ENCODE assay signal across 20 cellular contexts in genomic region chr16:3819175-3819527, GRCh38.
A peak's percentile ranks its signal among the peaks of the same experiment; 100 is the strongest.
DNase-seq lines count a peak whose midpoint lies in the region; ATAC-seq and TF ChIP-seq lines count a peak whose summit lies in the region.
"Had no signal": no experiment of that assay in that cellular context is flagged by ENCODE, and none has a peak within 500 bp of the region (broad histone marks: within the 10 kb centered on the region; RNA-seq: fewer than 3 reads in every experiment).

No MANE protein-coding gene starts in this region.

- H3F3A ChIP-seq in SU-DHL-6 (ENCODE audit: insufficient read depth), result peaks cover 15% of the 10 kb centered on the region; the same call in 1 of the 2 replicates

- no peak overlapping the region for H3K27ac Mint-ChIP-seq in CD8-positive, alpha-beta T cell
- H3K27ac Mint-ChIP-seq: activated CD4-positive, alpha-beta memory T cell treated with anti-CD3 and anti-CD28 coated beads for 36 hours; activated T-cell treated with anti-CD3 and anti-CD28 coated beads, Interleukin-2, amount 50 U/mL, for 24 hours had no signal

- no peak overlapping the region for H3K4me3 ChIP-seq in CD8-positive, alpha-beta T cell (ENCODE audit: low read depth, low read length)
- H3K4me3 ChIP-seq in SU-DHL-6 (ENCODE audit: insufficient read depth, low read length, poor library complexity, severe bottlenecking) (no peak overlapping the region), fibroblast of the aortic adventitia (ENCODE audit: low read depth, low read length) (no peak overlapping the region), skeletal muscle satellite cell (ENCODE audit: low read length) (no peak overlapping the region), stomach (no peak overlapping the region)
- H3K4me3 ChIP-seq: thyroid gland had no signal

- no peak overlapping the region for H2AFZ ChIP-seq in SU-DHL-6 (ENCODE audit: low read depth, low read length, severe bottlenecking)

- no peak for TF ChIP-seq CTCF in CD8-positive, alpha-beta T cell (IDR thresholded peaks at IDR 0.05)
- TF ChIP-seq CTCF in SU-DHL-6 (IDR thresholded peaks at IDR 0.05; ENCODE audit: insufficient read depth, low read length, poor library complexity, severe bottlenecking), result no peak
- TF ChIP-seq CTCF in fibroblast of the aortic adventitia (IDR thresholded peaks at IDR 0.05; ENCODE audit: insufficient read depth, low read length), result no peak
- no peak for TF ChIP-seq CTCF in stomach (IDR thresholded peaks at IDR 0.05)

- CTCF ChIA-PET in CD8-positive, alpha-beta T cell (lab: Charles Lee), result no interaction called here

- ATAC-seq in CD8-positive, alpha-beta T cell, result peak; percentile 30
- no peak for ATAC-seq in HG02884 (IDR thresholded peaks at IDR 0.05; ENCODE audit: unreplicated experiment)
- ATAC-seq: foreskin keratinocyte, Right ventricle myocardium inferior had no signal

- H3K36me3 Mint-ChIP-seq in CD8-positive, alpha-beta T cell, result no peaks in the 10 kb centered on the region
- H3K36me3 Mint-ChIP-seq: activated CD4-positive, alpha-beta memory T cell treated with anti-CD3 and anti-CD28 coated beads for 36 hours had no signal

- H3K9me2 ChIP-seq in SU-DHL-6 (replicated peaks; ENCODE audit: insufficient read depth, low read length), result no peaks in the 10 kb centered on the region

- peaks cover 92% of the 10 kb centered on the region for H3K4me1 Mint-ChIP-seq in CD8-positive, alpha-beta T cell (ENCODE audit: low read depth)

- H3K36me3 ChIP-seq in CD8-positive, alpha-beta T cell (ENCODE audit: insufficient read depth, low read length), result no peaks in the 10 kb centered on the region
- H3K36me3 ChIP-seq in SU-DHL-6 (ENCODE audit: low read length) (no peaks in the 10 kb centered on the region), skeletal muscle satellite cell (ENCODE audit: insufficient read depth, low read length) (no peaks in the 10 kb centered on the region), stomach (no peaks in the 10 kb centered on the region)
- H3K36me3 ChIP-seq: thyroid gland had no signal

- DNase-seq in CD8-positive, alpha-beta T cell, result no peak
- peak; percentile 18 for DNase-seq in fibroblast of the aortic adventitia (ENCODE audit: low read depth)
- DNase-seq in MV-4-11 (lab: John Stamatoyannopoulos, UW), result no peak
- no peak for DNase-seq in stomach
- DNase-seq: activated CD4-positive, alpha-beta memory T cell treated with anti-CD3 and anti-CD28 coated beads for 36 hours; activated T-cell treated with anti-CD3 and anti-CD28 coated beads, Interleukin-2, amount 50 U/mL, for 24 hours; dermis blood vessel endothelial cell; foreskin keratinocyte; GOT3; kidney glomerular epithelial cell; mesendoderm; NCI-H1417; NCI-H524 treated with DMSO at 0.1 percent for 48 hours; thyroid gland had no signal

- no peak for TF ChIP-seq EP300 in stomach (IDR thresholded peaks at IDR 0.05)

- 0 out of 2 replicates have a peak, but pooled peaks cover 3% of the 10 kb centered on the region for H4K20me1 ChIP-seq in SU-DHL-6 (ENCODE audit: low read depth, low read length)

- H3K4me2 ChIP-seq in SU-DHL-6 (ENCODE audit: low read depth, low read length, poor library complexity, severe bottlenecking), result peak overlapping the region; percentile 38
- peak overlapping the region; percentile 57 for H3K4me2 ChIP-seq in skeletal muscle satellite cell (ENCODE audit: low read length)

- POLR2A ChIA-PET in CD8-positive, alpha-beta T cell (lab: Charles Lee), result interaction anchor here (1.1 kb wide), 1 partner anchor 25 kb away, joined by 4 read pairs; no protein-coding TSS in a partner anchor

- H3K9me3 Mint-ChIP-seq in CD8-positive, alpha-beta T cell, result no peaks in the 10 kb centered on the region
- H3K9me3 Mint-ChIP-seq: activated CD4-positive, alpha-beta memory T cell treated with anti-CD3 and anti-CD28 coated beads for 36 hours; activated T-cell treated with anti-CD3 and anti-CD28 coated beads, Interleukin-2, amount 50 U/mL, for 24 hours had no signal

- peaks cover 99% of the 10 kb centered on the region for H3K79me2 ChIP-seq in SU-DHL-6 (ENCODE audit: insufficient read depth, low read length)

- H3K27ac ChIP-seq in CD8-positive, alpha-beta T cell (ENCODE audit: low read depth, low read length), result no peak overlapping the region
- H3K27ac ChIP-seq in SU-DHL-6 (ENCODE audit: low read depth, low read length) (peak overlapping the region; percentile 66), stomach (no peak overlapping the region)
- H3K27ac ChIP-seq: epithelial cell of prostate, foreskin keratinocyte, thyroid gland, VCaP had no signal

- peak overlapping the region; percentile 73 for H3K4me3 Mint-ChIP-seq in CD8-positive, alpha-beta T cell
- H3K4me3 Mint-ChIP-seq: activated CD4-positive, alpha-beta memory T cell treated with anti-CD3 and anti-CD28 coated beads for 36 hours; activated T-cell treated with anti-CD3 and anti-CD28 coated beads, Interleukin-2, amount 50 U/mL, for 24 hours had no signal

- intact Hi-C loops in CD8-positive, alpha-beta T cell (cut with DNase I, micrococcal nuclease), result loop anchor here (2.0 kb wide), 2 partner anchors 20 to 30 kb away; no protein-coding TSS in a partner anchor
- intact Hi-C loops in stomach (cut with DNase I; ENCODE audit: low total_unique reads), result no loop called here

- no peaks in the 10 kb centered on the region for H3K27me3 ChIP-seq in CD8-positive, alpha-beta T cell (ENCODE audit: insufficient read depth, low read length)
- no peaks in the 10 kb centered on the region for H3K27me3 ChIP-seq in SU-DHL-6 (ENCODE audit: low read length)
- H3K27me3 ChIP-seq in skeletal muscle satellite cell (ENCODE audit: control insufficient read depth, insufficient read depth, low read length), result no peaks in the 10 kb centered on the region
- H3K27me3 ChIP-seq in stomach, result no peaks in the 10 kb centered on the region
- H3K27me3 ChIP-seq: foreskin keratinocyte, thyroid gland had no signal

- H3K4me1 ChIP-seq in CD8-positive, alpha-beta T cell (ENCODE audit: insufficient read depth, low read length), result peaks cover 80% of the 10 kb centered on the region
- peaks cover 42% of the 10 kb centered on the region for H3K4me1 ChIP-seq in skeletal muscle satellite cell (ENCODE audit: control insufficient read depth, insufficient read depth, low read length)
- H3K4me1 ChIP-seq in stomach, result peaks cover 57 to 98% (median 82%) of the 10 kb centered on the region in 4 donors

- H3K27me3 Mint-ChIP-seq in CD8-positive, alpha-beta T cell (ENCODE audit: low read depth), result no peaks in the 10 kb centered on the region
- H3K27me3 Mint-ChIP-seq: activated CD4-positive, alpha-beta memory T cell treated with anti-CD3 and anti-CD28 coated beads for 36 hours; activated T-cell treated with anti-CD3 and anti-CD28 coated beads, Interleukin-2, amount 50 U/mL, for 24 hours had no signal

- 86 to 92% (median 88%) methylated on average over 6 of the region's 6 CpGs for WGBS in stomach, 5 donors

- no peak for TF ChIP-seq POLR2A in stomach (IDR thresholded peaks at IDR 0.05)

- H3K9ac ChIP-seq in SU-DHL-6 (ENCODE audit: low read length), result no peak overlapping the region
- H3K9ac ChIP-seq in skeletal muscle satellite cell (ENCODE audit: low read depth, low read length), result no peak overlapping the region

- no peaks in the 10 kb centered on the region for H3K9me3 ChIP-seq in CD8-positive, alpha-beta T cell (ENCODE audit: low read length)
- H3K9me3 ChIP-seq in SU-DHL-6 (ENCODE audit: insufficient read depth, low read length), result no peaks in the 10 kb centered on the region
- H3K9me3 ChIP-seq in skeletal muscle satellite cell (replicated peaks; ENCODE audit: low read length), result no peaks in the 10 kb centered on the region
- H3K9me3 ChIP-seq in stomach, result no peaks in the 10 kb centered on the region
- H3K9me3 ChIP-seq: thyroid gland had no signal
